In the genomic region with DNA sequence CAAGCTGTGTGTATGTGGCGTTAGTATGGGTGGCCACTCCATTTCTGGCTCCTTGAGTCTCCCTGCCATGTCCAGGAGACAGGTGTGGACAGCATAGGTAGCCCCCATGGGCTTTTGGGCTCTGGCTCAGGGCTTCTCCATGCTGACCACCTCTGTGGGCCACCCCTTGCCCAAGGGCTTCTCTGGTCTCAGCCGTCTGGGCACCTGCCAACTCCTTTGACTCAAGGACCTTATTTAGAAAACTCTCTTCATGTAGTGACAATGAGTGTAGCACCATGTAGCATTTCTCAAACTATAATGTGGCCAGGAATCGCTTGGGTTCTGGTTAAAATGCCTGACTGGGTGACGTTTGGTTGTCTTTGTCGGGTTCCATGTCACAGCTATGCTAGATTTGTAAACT, we compare ENCODE assay signal across 1 cellular context.
TF ChIP-seq lines count a peak whose summit lies in the region.

No MANE protein-coding gene starts in this region.

TF ChIP-seq in HepG2, 621 proteins besides CTCF, POLR2A, EP300 and RAD21 (continued from another document):
- no peak for TF ChIP-seq SP4 (CRISPR knock-in tag; IDR thresholded peaks at IDR 0.05)
